Comparison of ENCODE assay signal across 8 cellular contexts in the genomic region with DNA sequence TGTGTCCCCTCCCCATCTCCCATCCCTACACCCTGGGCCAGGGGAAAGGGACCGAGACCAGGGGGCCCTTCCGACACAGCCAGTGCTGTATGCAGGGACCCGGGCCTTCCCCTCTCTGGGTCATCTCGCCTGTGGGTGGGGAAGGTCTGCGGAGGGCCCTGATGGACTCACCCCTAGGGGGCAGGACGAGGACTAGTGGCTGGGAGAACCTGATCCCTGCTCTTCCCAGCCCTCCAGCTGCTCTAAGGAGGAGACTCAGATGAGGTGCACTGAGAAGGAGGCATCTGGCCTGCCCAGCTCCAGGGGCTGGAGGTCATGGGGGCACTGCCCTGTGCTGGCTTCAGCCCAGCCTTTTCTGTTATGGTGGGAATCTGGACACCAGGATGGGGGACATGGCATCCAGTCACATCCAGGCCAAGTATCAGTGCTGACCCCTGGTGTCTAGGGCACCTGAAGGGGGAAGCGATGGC. TPM values are rescaled to one million over a fixed set of nuclear protein-coding genes. Genes with fewer than 3 reads are reported as not detected.
DNase-seq lines count a peak whose midpoint lies in the region; ATAC-seq and TF ChIP-seq lines count a peak whose summit lies in the region.

No MANE protein-coding gene starts in this region.

- peak; percentile 49 for TF ChIP-seq CTCF in epithelial cell of proximal tubule (conservative IDR thresholded peaks at IDR 0.05; ENCODE audit: low read depth, low read length)

- ATAC-seq in HG02973 (IDR thresholded peaks at IDR 0.05; ENCODE audit: unreplicated experiment): no peak

- no peaks in the 10 kb centered on the region for H3K27me3 ChIP-seq in MG63

- H3K4me3 ChIP-seq in MG63 (peak overlapping the region; percentile 48), epithelial cell of proximal tubule (ENCODE audit: low read depth, low read length) (peak overlapping the region; percentile 61)

- no peaks in the 10 kb centered on the region for H3K36me3 ChIP-seq in MG63

- DNase-seq in AG20443 (ENCODE audit: low spot score): peak; percentile 80
- peak; percentile 38 for DNase-seq in MG63
- no peak for DNase-seq in epithelial cell of proximal tubule (ENCODE audit: low read depth)
- DNase-seq in myocyte (ENCODE audit: low read depth): peak; percentile 91
- DNase-seq in activated naive CD4-positive, alpha-beta T cell treated with anti-CD3 and anti-CD28 coated beads, Interleukin-2, amount 50 U/mL, for 16 hours: no peak
- no peak for DNase-seq in NAMALWA (ENCODE audit: low spot score)
- no peak for DNase-seq in activated T-cell treated with anti-CD3 and anti-CD28 coated beads, Interleukin-2, amount 50 U/mL, for 1 hour

- H3K9me3 ChIP-seq in MG63: no peaks in the 10 kb centered on the region

RNA-seq across cellular contexts. Expression of gene MYL9, which starts 0.7 kb away (rescaled TPM):
- total RNA-seq in MG63 (2014; rRNA removed; shearing (Covaris generic); ENCODE audit: low replicate concordance): 1.3 TPM in 1 of 2 replicates, not detected in the other
- 31.7 and 39.4 TPM in 2 replicates for total RNA-seq in epithelial cell of proximal tubule
- total RNA-seq in myocyte: 162 and 190 TPM in 2 replicates
- 2,063 TPM for polyA plus RNA-seq in myocyte (2012)

RNA-seq across cellular contexts. Expression of gene TGIF2, which starts 31.3 kb away (rescaled TPM):
- total RNA-seq in MG63 (2014; rRNA removed; shearing (Covaris generic); ENCODE audit: low replicate concordance): 16.3 and 18.5 TPM in 2 replicates
- 13.4 and 22.0 TPM in 2 replicates for total RNA-seq in epithelial cell of proximal tubule
- 11.3 and 22.1 TPM in 2 replicates for total RNA-seq in myocyte
- polyA plus RNA-seq in myocyte (2012): 12.1 TPM

Comparison
In these comparisons a context has a peak if more than half of its experiments do, and no peak if none do; other contexts are left out.
1. DNase-seq: peak in AG20443 (single experiment), MG63 (single experiment) and myocyte (single experiment); none in epithelial cell of proximal tubule (single experiment), activated naive CD4-positive, alpha-beta T cell treated with anti-CD3 and anti-CD28 coated beads, Interleukin-2, amount 50 U/mL, for 16 hours (single experiment), NAMALWA (single experiment) and activated T-cell treated with anti-CD3 and anti-CD28 coated beads, Interleukin-2, amount 50 U/mL, for 1 hour (single experiment).
2. RNA of gene MYL9, which starts 0.7 kb away (total RNA-seq): 162 to 190 TPM in myocyte and 31.7 to 39.4 TPM in epithelial cell of proximal tubule; 1.3 TPM in MG63; every median in the first group is over 10 times any median in the second.